ENCODE assay signal across 10 cellular contexts in the genomic region with DNA sequence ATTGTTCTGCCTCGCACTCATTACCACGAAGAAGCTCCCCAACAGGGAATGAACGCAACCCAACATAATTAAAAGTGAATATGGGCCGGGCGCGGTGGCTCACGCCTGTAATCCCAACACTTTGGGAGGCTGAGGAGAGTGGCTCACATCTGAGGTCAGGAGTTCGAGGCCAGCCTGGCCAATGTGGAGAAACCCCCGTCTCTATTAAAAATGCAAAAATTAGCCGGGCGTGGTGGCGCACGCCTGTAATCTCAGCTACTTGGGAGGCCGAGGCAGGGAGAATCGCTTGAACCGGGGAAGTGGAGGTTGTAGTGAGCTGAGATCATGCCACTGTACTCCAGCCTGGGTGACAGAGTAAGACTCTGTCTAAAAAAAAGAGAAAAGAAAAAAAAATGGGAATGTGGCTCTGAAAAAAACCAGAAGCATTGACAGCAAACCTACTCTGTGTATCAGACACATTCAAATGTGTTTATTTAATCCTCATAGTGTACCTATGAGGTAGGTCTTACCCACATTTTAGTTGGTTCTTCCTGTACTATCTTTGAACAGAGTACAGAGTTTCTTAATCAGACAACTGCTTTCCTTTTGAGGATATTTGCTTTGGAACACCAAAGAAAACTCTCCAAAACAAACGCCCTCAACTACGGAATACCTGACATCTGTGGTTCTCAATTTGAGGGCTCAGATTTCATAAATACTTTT.
DNase-seq lines count a peak whose midpoint lies in the region; ATAC-seq and TF ChIP-seq lines count a peak whose summit lies in the region.
"Had no signal": no experiment of that assay in that cellular context is flagged by ENCODE, and none has a peak within 500 bp of the region (broad histone marks: within the 10 kb centered on the region; RNA-seq: fewer than 3 reads in every experiment).

No MANE protein-coding gene starts in this region.

- peak in 1 of 2 donors; percentile 64 for TF ChIP-seq EP300 in tibial nerve (IDR thresholded peaks at IDR 0.05)

- TF ChIP-seq CTCF in body of pancreas (IDR thresholded peaks at IDR 0.05) (no peak), lung (IDR thresholded peaks at IDR 0.05; ENCODE audit: control extremely low read depth, extremely low read depth) (no peak), tibial nerve (IDR thresholded peaks at IDR 0.05) (no peak)

- CTCF ChIA-PET in activated naive CD4-positive, alpha-beta T cell treated with anti-CD3 and anti-CD28 coated beads for 36 hours (lab: Charles Lee): interaction anchor here (0.6 to 2.1 kb wide), 5 partner anchors 8 to 436 kb away, joined by 3 to 10 read pairs (median 5); no protein-coding TSS in a partner anchor

- TF ChIP-seq POLR2A in body of pancreas (IDR thresholded peaks at IDR 0.05) (no peak), tibial nerve (IDR thresholded peaks at IDR 0.05) (no peak)

- no peak for DNase-seq in activated naive CD4-positive, alpha-beta T cell treated with anti-CD3 and anti-CD28 coated beads for 36 hours
- DNase-seq in activated naive CD4-positive, alpha-beta T cell treated with anti-CD3 and anti-CD28 coated beads, Interleukin-2, amount 50 U/mL, for 72 hours (ENCODE audit: low spot score in 2 of 2): no peak
- DNase-seq in body of pancreas (no peak), lung (ENCODE audit: low spot score) (no peak), tibial nerve (ENCODE audit: low spot score in 2 of 2) (no peak), ACHN (no peak), NCI-H345 treated with DMSO at 0.1 percent for 48 hours (lab: John Stamatoyannopoulos, UW; ENCODE audit: unreplicated experiment) (no peak)
- DNase-seq: activated CD8-positive, alpha-beta memory T cell treated with anti-CD3 and anti-CD28 coated beads, Interleukin-2, amount 10 ng/mL, durations not matched to agents 7 days and 5 days; retina had no signal

- intact Hi-C loops in activated naive CD4-positive, alpha-beta T cell treated with anti-CD3 and anti-CD28 coated beads for 36 hours (cut with micrococcal nuclease): loop anchor here (2.0 to 5.0 kb wide), 2 partner anchors 150 to 662 kb away; no protein-coding TSS in a partner anchor
- intact Hi-C loops in body of pancreas (cut with DNase I): no loop called here

- H3K36me3 ChIP-seq in body of pancreas (replicated peaks in 1 of 2; ENCODE audit: insufficient read depth in 1 of 2, low read depth in 2 of 2) (no peaks in the 10 kb centered on the region), lung (ENCODE audit: control insufficient read depth in 2 of 2, insufficient read depth in 2 of 2, low read length in 2 of 2) (no peaks in the 10 kb centered on the region), tibial nerve (no peaks in the 10 kb centered on the region)

- H3K4me1 Mint-ChIP-seq in activated naive CD4-positive, alpha-beta T cell treated with anti-CD3 and anti-CD28 coated beads for 36 hours (ENCODE audit: low read depth): peaks cover 3% of the 10 kb centered on the region
- H3K4me1 Mint-ChIP-seq: activated CD8-positive, alpha-beta memory T cell treated with anti-CD3 and anti-CD28 coated beads, Interleukin-2, amount 10 ng/mL, durations not matched to agents 7 days and 5 days had no signal

- ATAC-seq in activated naive CD4-positive, alpha-beta T cell treated with anti-CD3 and anti-CD28 coated beads, Interleukin-2, amount 50 U/mL, for 72 hours: no peak
- ATAC-seq in body of pancreas (no peak), lung (ENCODE audit: insufficient read depth, low FRiP score) (no peak), GM18858 (IDR thresholded peaks at IDR 0.05; ENCODE audit: unreplicated experiment) (no peak)

- H3K36me3 Mint-ChIP-seq in activated naive CD4-positive, alpha-beta T cell treated with anti-CD3 and anti-CD28 coated beads for 36 hours (ENCODE audit: low read depth): no peaks in the 10 kb centered on the region
- no peaks in the 10 kb centered on the region for H3K36me3 Mint-ChIP-seq in activated naive CD4-positive, alpha-beta T cell treated with anti-CD3 and anti-CD28 coated beads, Interleukin-2, amount 50 U/mL, for 72 hours
- H3K36me3 Mint-ChIP-seq: activated CD8-positive, alpha-beta memory T cell treated with anti-CD3 and anti-CD28 coated beads, Interleukin-2, amount 10 ng/mL, durations not matched to agents 7 days and 5 days had no signal

- H3K4me3 Mint-ChIP-seq in activated naive CD4-positive, alpha-beta T cell treated with anti-CD3 and anti-CD28 coated beads for 36 hours: no peak overlapping the region
- H3K4me3 Mint-ChIP-seq: activated CD8-positive, alpha-beta memory T cell treated with anti-CD3 and anti-CD28 coated beads, Interleukin-2, amount 10 ng/mL, durations not matched to agents 7 days and 5 days had no signal

- H3K27me3 Mint-ChIP-seq in activated naive CD4-positive, alpha-beta T cell treated with anti-CD3 and anti-CD28 coated beads for 36 hours (ENCODE audit: low read depth): no peaks in the 10 kb centered on the region

- H3K9me3 ChIP-seq in body of pancreas (no peaks in the 10 kb centered on the region), lung (ENCODE audit: control insufficient read depth in 2 of 2, insufficient read depth in 1 of 2, low read length in 1 of 2) (no peaks in the 10 kb centered on the region), tibial nerve (no peaks in the 10 kb centered on the region)

- in situ Hi-C loops in ACHN (cut with HindIII; ENCODE audit: low pct_ligation_motif_present, low pct_unique_long_range_greater_than_20kb, low sequenced_read_pairs): no loop called here

- H3K4me3 ChIP-seq in body of pancreas (no peak overlapping the region), lung (no peak overlapping the region), tibial nerve (peak overlapping the region in 3 of 4 donors; percentile 51 to 62 (median 58))

- peaks cover 42% of the 10 kb centered on the region for H3K4me1 ChIP-seq in body of pancreas
- peaks cover 3 to 5% of the 10 kb centered on the region in 2 donors for H3K4me1 ChIP-seq in lung (ENCODE audit: control insufficient read depth in 2 of 2, insufficient read depth in 2 of 2, low read length in 2 of 2)
- peaks cover 0 to 46% (median 14%) of the 10 kb centered on the region in 4 donors for H3K4me1 ChIP-seq in tibial nerve

- no peaks in the 10 kb centered on the region for H3K9me3 Mint-ChIP-seq in activated naive CD4-positive, alpha-beta T cell treated with anti-CD3 and anti-CD28 coated beads for 36 hours
- no peaks in the 10 kb centered on the region for H3K9me3 Mint-ChIP-seq in activated naive CD4-positive, alpha-beta T cell treated with anti-CD3 and anti-CD28 coated beads, Interleukin-2, amount 50 U/mL, for 72 hours

- H3K27ac ChIP-seq in body of pancreas (peak overlapping the region; percentile 91 to 98 (median 95)), lung (ENCODE audit: low read depth in 1 of 2, low read length in 1 of 2) (peak overlapping the region; percentile 91 to 93), tibial nerve (peak overlapping the region; percentile 93 to 99 (median 96))

- no peaks in the 10 kb centered on the region for H3K27me3 ChIP-seq in body of pancreas
- H3K27me3 ChIP-seq in lung (ENCODE audit: control insufficient read depth, insufficient read depth): no peaks in the 10 kb centered on the region
- no peaks in the 10 kb centered on the region for H3K27me3 ChIP-seq in tibial nerve

- 91 to 92% methylated on average over 18 of the region's 18 CpGs for WGBS in body of pancreas, 2 donors
- 92 to 96% methylated on average over 18 of the region's 18 CpGs for WGBS in lung, 2 donors
- WGBS in tibial nerve, 2 donors: 91 to 93% methylated on average over 18 of the region's 18 CpGs

- H3K27ac Mint-ChIP-seq in activated naive CD4-positive, alpha-beta T cell treated with anti-CD3 and anti-CD28 coated beads for 36 hours: peak overlapping the region; percentile 31
- H3K27ac Mint-ChIP-seq in activated naive CD4-positive, alpha-beta T cell treated with anti-CD3 and anti-CD28 coated beads, Interleukin-2, amount 50 U/mL, for 72 hours: no peak overlapping the region
- H3K27ac Mint-ChIP-seq: activated CD8-positive, alpha-beta memory T cell treated with anti-CD3 and anti-CD28 coated beads, Interleukin-2, amount 10 ng/mL, durations not matched to agents 7 days and 5 days had no signal

Comparison
In these comparisons a context has a peak if more than half of its experiments do, and no peak if none do; other contexts are left out.
1. H3K4me3 ChIP-seq: peak in tibial nerve (3 of 4); none in body of pancreas (0 of 2) and lung (single experiment).
2. Peak in every context shown above with its lines, with median percentiles within 50 percentile points of each other: H3K27ac ChIP-seq.